Comparison of ENCODE assay signal across 10 cellular contexts in the genomic region with DNA sequence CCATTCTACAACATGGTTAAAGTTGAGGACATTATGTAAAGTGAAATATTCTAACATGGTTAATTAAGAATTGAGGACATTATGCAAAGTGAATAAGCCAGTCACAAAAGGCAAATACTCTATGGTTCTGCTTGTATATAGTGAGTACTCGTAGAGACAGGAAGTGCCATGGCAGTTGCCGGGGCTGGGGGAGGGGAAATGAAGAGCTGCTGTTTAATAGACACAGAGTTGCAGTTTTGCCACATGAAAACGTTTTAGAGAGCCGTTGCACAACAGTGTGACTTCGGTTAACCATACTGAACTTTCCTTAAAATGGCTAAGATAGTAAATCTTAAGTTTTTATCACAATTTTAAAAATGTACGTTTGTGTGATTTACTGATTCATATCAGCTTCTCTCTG.
DNase-seq lines count a peak whose midpoint lies in the region; ATAC-seq and TF ChIP-seq lines count a peak whose summit lies in the region.
"Had no signal": no experiment of that assay in that cellular context is flagged by ENCODE, and none has a peak within 500 bp of the region (broad histone marks: within the 10 kb centered on the region; RNA-seq: fewer than 3 reads in every experiment).

No MANE protein-coding gene starts in this region.

- H3F3A ChIP-seq in PC-9 (ENCODE audit: insufficient read depth, low read depth) (no peaks in the 10 kb centered on the region), smooth muscle cell (ENCODE audit: low read depth) (no peaks in the 10 kb centered on the region)

- H3K36me3 ChIP-seq in transverse colon: no peaks in the 10 kb centered on the region
- no peaks in the 10 kb centered on the region for H3K36me3 ChIP-seq in PC-9 (ENCODE audit: low read depth)
- no peaks in the 10 kb centered on the region for H3K36me3 ChIP-seq in smooth muscle cell (ENCODE audit: low read depth)
- H3K36me3 ChIP-seq: HAP-1 had no signal

- CTCF ChIA-PET in PC-9 (lab: Charles Lee): no interaction called here

- no TSS peak for BruUV-seq in PC-9 (replicated peaks; lab: Mats Ljungman, UMichigan)

- in situ Hi-C loops in transverse colon (cut with MboI; ENCODE audit: low pct_ligation_motif_present in 1 of 4, low pct_unique_long_range_greater_than_20kb in 1 of 4, low sequenced_read_pairs in 3 of 4): no loop called here

- intact Hi-C loops in natural killer cell (cut with micrococcal nuclease) (loop anchor here (1.0 kb wide), 1 partner anchor 26 kb away; no protein-coding TSS in a partner anchor), transverse colon (cut with DNase I; ENCODE audit: low total_unique reads) (no loop called here), PC-9 (cut with micrococcal nuclease; ENCODE audit: unreplicated experiment) (no loop called here)

- no peaks in the 10 kb centered on the region for H3K9me2 ChIP-seq in PC-9 (ENCODE audit: insufficient read depth)

- no peaks in the 10 kb centered on the region for H3K9me3 ChIP-seq in transverse colon
- H3K9me3 ChIP-seq in PC-9 (ENCODE audit: insufficient read depth, low read depth): no peaks in the 10 kb centered on the region
- H3K9me3 ChIP-seq in smooth muscle cell (replicated peaks; ENCODE audit: low read depth): no peaks in the 10 kb centered on the region
- H3K9me3 ChIP-seq: HAP-1 had no signal

- peak overlapping the region; percentile 17 to 71 for H3K27ac Mint-ChIP-seq in natural killer cell

- H4K20me1 ChIP-seq in PC-9 (ENCODE audit: insufficient read depth) (peaks cover 4% of the 10 kb centered on the region; the same call in 1 of the 2 replicates), smooth muscle cell (ENCODE audit: low read depth) (no peaks in the 10 kb centered on the region)

- no peak for TF ChIP-seq EP300 in transverse colon (IDR thresholded peaks at IDR 0.05; ENCODE audit: low read depth)

- peak; percentile 83 to 91 (median 87) for ATAC-seq in natural killer cell
- no peak for ATAC-seq in HG02852 (IDR thresholded peaks at IDR 0.05; ENCODE audit: unreplicated experiment)

- H3K79me2 ChIP-seq in PC-9 (ENCODE audit: low read depth) (no peaks in the 10 kb centered on the region), smooth muscle cell (ENCODE audit: low read depth) (no peaks in the 10 kb centered on the region)

- H3K27me3 Mint-ChIP-seq in natural killer cell (ENCODE audit: low read depth in 2 of 2): no peaks in the 10 kb centered on the region

- H3K4me2 ChIP-seq in PC-9 (no peak overlapping the region), smooth muscle cell (no peak overlapping the region)

- H3K4me3 ChIP-seq in transverse colon (no peak overlapping the region), PC-9 (no peak overlapping the region), smooth muscle cell (no peak overlapping the region)
- H3K4me3 ChIP-seq: HAP-1 had no signal

- H2AFZ ChIP-seq in PC-9 (no peak overlapping the region), smooth muscle cell (ENCODE audit: low read depth) (no peak overlapping the region)

- H3K9ac ChIP-seq in smooth muscle cell (ENCODE audit: low read depth): no peak overlapping the region

- H3K27me3 ChIP-seq in transverse colon: no peaks in the 10 kb centered on the region
- H3K27me3 ChIP-seq in PC-9 (ENCODE audit: insufficient read depth, low read depth): peaks cover 82% of the 10 kb centered on the region
- peaks cover 3% of the 10 kb centered on the region for H3K27me3 ChIP-seq in smooth muscle cell (ENCODE audit: low read depth)

- H3K27ac ChIP-seq in transverse colon: no peak overlapping the region
- no peak overlapping the region for H3K27ac ChIP-seq in PC-9
- no peak overlapping the region for H3K27ac ChIP-seq in smooth muscle cell (ENCODE audit: low read depth)
- H3K27ac ChIP-seq: 22Rv1 had no signal

- H3K36me3 Mint-ChIP-seq in natural killer cell: no peaks in the 10 kb centered on the region

- peak overlapping the region; percentile 18 for H3K4me3 Mint-ChIP-seq in natural killer cell

- H3K4me1 ChIP-seq in transverse colon (no peaks in the 10 kb centered on the region), PC-9 (replicated peaks; ENCODE audit: insufficient read depth) (no peaks in the 10 kb centered on the region), smooth muscle cell (ENCODE audit: low read depth) (peaks cover 4% of the 10 kb centered on the region)

- H3K4me1 Mint-ChIP-seq in natural killer cell: peaks cover 20 to 28% of the 10 kb centered on the region in 2 donors

- TF ChIP-seq CTCF in natural killer cell (IDR thresholded peaks at IDR 0.05) (no peak), transverse colon (IDR thresholded peaks at IDR 0.05) (no peak), PC-9 (conservative IDR thresholded peaks at IDR 0.05) (no peak), smooth muscle cell (IDR thresholded peaks at IDR 0.05; ENCODE audit: borderline replicate concordance, insufficient read depth, poor library complexity, severe bottlenecking) (no peak)

- H3K9me3 Mint-ChIP-seq in natural killer cell: peaks cover 0 to 3% of the 10 kb centered on the region in 2 donors

- POLR2A ChIA-PET in PC-9 (lab: Charles Lee; ENCODE audit: unreplicated experiment): no interaction called here

- DNase-seq in DMS153 (lab: John Stamatoyannopoulos, UW) (peak; percentile 23), DMS153 treated with DMSO at 0.1 percent for 48 hours (lab: John Stamatoyannopoulos, UW; ENCODE audit: unreplicated experiment) (no peak), natural killer cell (peak; percentile 35), transverse colon (peak; percentile 26), PC-9 (no peak), smooth muscle cell (lab: John Stamatoyannopoulos, UW; ENCODE audit: unreplicated experiment) (no peak)
- DNase-seq in activated CD8-positive, alpha-beta memory T cell treated with anti-CD3 and anti-CD28 coated beads, Interleukin-2, amount 50 U/mL, for 1 hour (ENCODE audit: extremely low read depth): peak; percentile 29

- 43 to 61% methylated on average over 2 to 6 of the region's 6 CpGs for whole genome bisulfite sequencing in transverse colon (ENCODE audit: low coverage in 1 of 2), 2 donors
- 73% methylated on average over 6 of the region's 6 CpGs for WGBS in smooth muscle cell (ENCODE audit: low lambda C conversion rate)

- TF ChIP-seq POLR2A in transverse colon (IDR thresholded peaks at IDR 0.05): no peak

Comparison
In these comparisons a context has a peak if more than half of its experiments do, and no peak if none do; other contexts are left out.
1. DNase-seq: peak in DMS153 (single experiment), activated CD8-positive, alpha-beta memory T cell treated with anti-CD3 and anti-CD28 coated beads, Interleukin-2, amount 50 U/mL, for 1 hour (single experiment), natural killer cell (single experiment) and transverse colon (single experiment); none in DMS153 treated with DMSO at 0.1 percent for 48 hours (single experiment), PC-9 (0 of 2) and smooth muscle cell (single experiment).